Comparison of ENCODE assay signal across 1 cellular context in genomic region chr12:93366427-93366826, GRCh38.
TF ChIP-seq lines count a peak whose summit lies in the region.

No MANE protein-coding gene starts in this region.

TF ChIP-seq in K562, 482 proteins besides CTCF, POLR2A, EP300 and RAD21:
- TF ChIP-seq BRCA1 (IDR thresholded peaks at IDR 0.05) (no peak), BRCA1 (CRISPR knock-in tag; IDR thresholded peaks at IDR 0.05) (no peak), MEIS2 (IDR thresholded peaks at IDR 0.05; ENCODE audit: partially characterized antibody) (peak; percentile 30)
